Comparison of ENCODE assay signal across 1 cellular context in the genomic region with DNA sequence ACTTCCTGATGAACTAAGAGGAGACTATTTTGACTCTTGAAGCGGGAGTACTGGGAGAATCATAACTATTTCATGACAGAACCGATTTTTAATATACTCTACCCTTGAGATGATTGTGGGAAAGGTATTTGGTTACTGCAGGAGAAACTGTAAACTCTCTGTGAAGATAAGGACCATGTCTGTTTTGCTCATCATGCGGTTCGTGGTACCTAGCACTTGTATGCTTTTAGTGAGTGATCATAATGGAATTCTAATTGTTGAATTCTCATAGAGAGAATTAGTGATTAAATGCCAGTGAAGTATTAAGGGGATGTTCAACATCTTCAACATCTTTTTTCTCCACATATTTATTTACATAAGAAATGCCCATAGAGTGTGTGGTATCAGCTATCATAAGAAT.
TF ChIP-seq lines count a peak whose summit lies in the region.

No MANE protein-coding gene starts in this region.

TF ChIP-seq in IMR-90, 13 proteins besides CTCF, POLR2A, EP300 and RAD21 (continued from another document):
- TF ChIP-seq, protein P1, sequence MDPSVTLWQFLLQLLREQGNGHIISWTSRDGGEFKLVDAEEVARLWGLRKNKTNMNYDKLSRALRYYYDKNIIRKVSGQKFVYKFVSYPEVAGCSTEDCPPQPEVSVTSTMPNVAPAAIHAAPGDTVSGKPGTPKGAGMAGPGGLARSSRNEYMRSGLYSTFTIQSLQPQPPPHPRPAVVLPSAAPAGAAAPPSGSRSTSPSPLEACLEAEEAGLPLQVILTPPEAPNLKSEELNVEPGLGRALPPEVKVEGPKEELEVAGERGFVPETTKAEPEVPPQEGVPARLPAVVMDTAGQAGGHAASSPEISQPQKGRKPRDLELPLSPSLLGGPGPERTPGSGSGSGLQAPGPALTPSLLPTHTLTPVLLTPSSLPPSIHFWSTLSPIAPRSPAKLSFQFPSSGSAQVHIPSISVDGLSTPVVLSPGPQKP (IDR thresholded peaks at IDR 0.05; ENCODE audit: borderline replicate concordance, low read depth, low read length) = no peak
- no peak for TF ChIP-seq RCOR1 (IDR thresholded peaks at IDR 0.05; ENCODE audit: insufficient replicate concordance, low read length)
- no peak for TF ChIP-seq MAFK (IDR thresholded peaks at IDR 0.05; ENCODE audit: low read depth, low read length)
- TF ChIP-seq CHD1 (IDR thresholded peaks at IDR 0.05; ENCODE audit: low read depth, low read length) = no peak
- no peak for TF ChIP-seq RFX5 (IDR thresholded peaks at IDR 0.05; ENCODE audit: low read depth, low read length)
- TF ChIP-seq SMC3 (IDR thresholded peaks at IDR 0.05; ENCODE audit: low read depth, low read length) = no peak
- TF ChIP-seq MAZ (IDR thresholded peaks at IDR 0.05; ENCODE audit: borderline replicate concordance, low read depth, low read length) = no peak
- no peak for TF ChIP-seq BHLHE40 (IDR thresholded peaks at IDR 0.05; ENCODE audit: low read depth, low read length)
- TF ChIP-seq MXI1 (IDR thresholded peaks at IDR 0.05; ENCODE audit: borderline replicate concordance, low read depth, low read length) = no peak
- TF ChIP-seq, protein P2, sequence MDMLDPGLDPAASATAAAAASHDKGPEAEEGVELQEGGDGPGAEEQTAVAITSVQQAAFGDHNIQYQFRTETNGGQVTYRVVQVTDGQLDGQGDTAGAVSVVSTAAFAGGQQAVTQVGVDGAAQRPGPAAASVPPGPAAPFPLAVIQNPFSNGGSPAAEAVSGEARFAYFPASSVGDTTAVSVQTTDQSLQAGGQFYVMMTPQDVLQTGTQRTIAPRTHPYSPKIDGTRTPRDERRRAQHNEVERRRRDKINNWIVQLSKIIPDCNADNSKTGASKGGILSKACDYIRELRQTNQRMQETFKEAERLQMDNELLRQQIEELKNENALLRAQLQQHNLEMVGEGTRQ (IDR thresholded peaks at IDR 0.05; ENCODE audit: low read depth, low read length) = no peak
- TF ChIP-seq NFE2L2 (IDR thresholded peaks at IDR 0.05; ENCODE audit: low read depth, low read length) = no peak
TF ChIP-seq in IMR-90: peak in this region for 0.
